In genomic region chr3:136990826-136991225, GRCh38 we compare ENCODE assay signal across 21 cellular contexts.
"Had no signal": no experiment of that assay in that cellular context is flagged by ENCODE, and none has a peak within 500 bp of the region (broad histone marks: within the 10 kb centered on the region; RNA-seq: fewer than 3 reads in every experiment).

No MANE protein-coding gene starts in this region.

- H3K36me3 ChIP-seq: adrenal gland, colonic mucosa, sigmoid colon, tibial artery, uterus had no signal

- DNase-seq: activated CD4-positive, alpha-beta T cell treated with anti-CD3 and anti-CD28 coated beads for 36 hours; activated CD8-positive, alpha-beta memory T cell treated with anti-CD3 and anti-CD28 coated beads, Interleukin-2, amount 50 U/mL, for 4 hours; activated CD8-positive, alpha-beta T cell treated with anti-CD3 and anti-CD28 coated beads, Interleukin-2, amount 10 ng/mL, durations not matched to agents 7 days and 5 days; activated effector memory CD4-positive, alpha-beta T cell treated with anti-CD3 and anti-CD28 coated beads, Interleukin-2, amount 50 U/mL, for 16 hours; activated T-cell treated with anti-CD3 and anti-CD28 coated beads, Interleukin-2, amount 50 U/mL, for 48 hours; adrenal gland; caudate nucleus; colonic mucosa; effector CD4-positive, alpha-beta T cell; naive thymus-derived CD4-positive, alpha-beta T cell; sigmoid colon; stimulated activated CD4-positive, alpha-beta T cell treated with anti-CD3 and anti-CD28 coated beads, Interleukin-12 subunit alpha, Interleukin-12 subunit beta, amount 100 ng/mL, for 4 hours; stimulated activated CD4-positive, alpha-beta T cell treated with anti-CD3 and anti-CD28 coated beads, Interleukin-2, amount 100 ng/mL, for 24 hours; T-helper 17 cell; tibial artery; uterus had no signal

- H3K79me2 ChIP-seq: parathyroid adenoma had no signal

- FAIRE-seq: endothelial cell of umbilical vein, islet of Langerhans had no signal

- H3K27me3 ChIP-seq: adrenal gland, colonic mucosa, sigmoid colon, tibial artery, uterus had no signal

- H3K4me3 ChIP-seq: adrenal gland, colonic mucosa, mucosa of descending colon, sigmoid colon, tibial artery, uterus had no signal

- H2AFZ ChIP-seq: parathyroid adenoma had no signal

- H3K9me3 ChIP-seq: adrenal gland, colonic mucosa, mucosa of descending colon, sigmoid colon, tibial artery, uterus had no signal

- H3K4me1 ChIP-seq: colonic mucosa had no signal

- H3K27ac ChIP-seq: adrenal gland, colonic mucosa, parathyroid adenoma, sigmoid colon, tibial artery, uterus had no signal

- H3K9ac ChIP-seq: parathyroid adenoma had no signal

- ATAC-seq: activated CD4-positive, alpha-beta T cell treated with anti-CD3 and anti-CD28 coated beads for 36 hours; activated CD8-positive, alpha-beta T cell treated with anti-CD3 and anti-CD28 coated beads, Interleukin-2, amount 10 ng/mL, durations not matched to agents 7 days and 5 days; naive thymus-derived CD4-positive, alpha-beta T cell; stimulated activated effector memory CD8-positive, alpha-beta T cell treated with anti-CD3 and anti-CD28 coated beads, Interleukin-12 subunit alpha, Interleukin-12 subunit beta, amount 100 ng/mL, for 72 hours; T-helper 17 cell had no signal
